In the genomic region with DNA sequence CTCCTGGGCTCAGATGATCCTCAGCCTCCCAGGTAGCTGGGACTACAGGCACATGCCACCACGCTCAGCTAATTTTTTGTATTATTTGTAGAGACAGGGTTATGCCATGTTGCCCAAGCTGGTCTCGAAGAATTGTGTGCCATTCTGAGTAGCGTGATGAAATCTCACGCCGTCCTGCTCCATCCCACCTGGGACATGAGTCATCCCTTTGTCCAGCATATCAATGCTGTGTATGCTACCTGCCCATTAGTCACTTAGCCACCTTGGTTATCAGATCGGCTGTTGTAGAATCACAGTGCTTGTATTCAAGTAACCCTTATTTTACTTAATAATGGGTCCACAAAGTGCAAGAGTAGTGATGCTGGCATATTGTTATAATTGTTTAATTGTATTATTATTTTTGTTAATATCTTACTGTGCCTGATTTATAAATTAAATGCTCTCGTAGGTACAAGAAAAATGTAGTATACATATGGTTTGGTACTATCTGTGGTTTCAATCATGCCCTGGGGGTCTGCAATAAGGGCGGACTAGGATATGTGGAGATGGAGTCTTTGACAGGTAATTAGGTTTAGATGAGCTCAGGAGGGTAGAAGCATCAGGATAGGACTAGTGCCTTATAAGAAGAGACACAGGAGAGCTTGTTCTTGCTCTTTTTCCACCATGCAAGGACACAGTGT, we compare ENCODE assay signal across 28 cellular contexts. TPM values are rescaled to one million over a fixed set of nuclear protein-coding genes. Genes with fewer than 3 reads are reported as not detected.
"Had no signal": no experiment of that assay in that cellular context is flagged by ENCODE, and none has a peak within 500 bp of the region (broad histone marks: within the 10 kb centered on the region; RNA-seq: fewer than 3 reads in every experiment).

No MANE protein-coding gene starts in this region.

- H3K79me2 ChIP-seq: parathyroid adenoma had no signal

- H2AFZ ChIP-seq: parathyroid adenoma had no signal

- H3K4me3 Mint-ChIP-seq: activated CD4-positive, alpha-beta memory T cell treated with anti-CD3 and anti-CD28 coated beads for 36 hours; activated naive CD4-positive, alpha-beta T cell treated with anti-CD3 and anti-CD28 coated beads, Interleukin-2, amount 50 U/mL, for 24 hours; activated T-helper 1 cell treated with anti-CD3 and anti-CD28 coated beads, Interleukin-12 subunit alpha, Interleukin-12 subunit beta, Interleukin-2, Interleukin-4 antibody, amounts not matched to agents 30 ng/mL and 10 ng/mL and 1 ng/mL, durations not matched to agents 14 hours and 24 hours and 36 hours; stimulated activated memory B cell treated with anti-CD40 and anti-IgM and Interleukin-4, amounts not matched to agents 10 μg/mL and 1 μg/mL and 100 μg/mL, for 72 hours had no signal

- DNase-seq: activated CD4-positive, alpha-beta memory T cell treated with anti-CD3 and anti-CD28 coated beads for 36 hours; activated CD4-positive, alpha-beta T cell treated with anti-CD3 and anti-CD28 coated beads for 48 hours; activated gamma-delta T cell; anterior cingulate cortex; body of pancreas; caudate nucleus; effector memory CD4-positive, alpha-beta T cell; esophagus squamous epithelium; head of caudate nucleus; hypothalamus; left cardiac atrium; mesendoderm; mucosa of descending colon; nucleus accumbens; stimulated activated CD4-positive, alpha-beta T cell treated with anti-CD3 and anti-CD28 coated beads, Interleukin-15, amount 100 ng/mL, for 24 hours; transverse colon had no signal

- H3K4me1 Mint-ChIP-seq: activated naive CD4-positive, alpha-beta T cell treated with anti-CD3 and anti-CD28 coated beads, Interleukin-2, amount 50 U/mL, for 24 hours; stimulated activated memory B cell treated with anti-CD40 and anti-IgM and Interleukin-4, amounts not matched to agents 10 μg/mL and 1 μg/mL and 100 μg/mL, for 72 hours had no signal

- H3K27me3 Mint-ChIP-seq: activated naive CD4-positive, alpha-beta T cell treated with anti-CD3 and anti-CD28 coated beads, Interleukin-2, amount 50 U/mL, for 24 hours had no signal

- H3K36me3 ChIP-seq: esophagus squamous epithelium, gastroesophageal sphincter, transverse colon, vagina had no signal

- H3K36me3 Mint-ChIP-seq: activated CD4-positive, alpha-beta memory T cell treated with anti-CD3 and anti-CD28 coated beads for 36 hours; activated naive CD4-positive, alpha-beta T cell treated with anti-CD3 and anti-CD28 coated beads, Interleukin-2, amount 50 U/mL, for 24 hours; stimulated activated memory B cell treated with anti-CD40 and anti-IgM and Interleukin-4, amounts not matched to agents 10 μg/mL and 1 μg/mL and 100 μg/mL, for 72 hours had no signal

- ATAC-seq: body of pancreas; gastroesophageal sphincter; left cardiac atrium; mucosa of descending colon; sciatic nerve; stimulated activated memory B cell treated with anti-CD40 and anti-IgM and Interleukin-4, amounts not matched to agents 10 μg/mL and 1 μg/mL and 100 μg/mL, for 72 hours had no signal

- H3K4me3 ChIP-seq: body of pancreas, esophagus squamous epithelium, gastroesophageal sphincter, mucosa of descending colon, smooth muscle cell, transverse colon, vagina had no signal

- H3K27ac ChIP-seq: body of pancreas, esophagus squamous epithelium, gastroesophageal sphincter, parathyroid adenoma, transverse colon, vagina had no signal

- H3K27me3 ChIP-seq: body of pancreas, transverse colon, vagina had no signal

- H3K4me1 ChIP-seq: body of pancreas, esophagus squamous epithelium, gastroesophageal sphincter, parathyroid adenoma, transverse colon, vagina had no signal

- H3K4me2 ChIP-seq: smooth muscle cell had no signal

- H3K27ac Mint-ChIP-seq: activated CD4-positive, alpha-beta memory T cell treated with anti-CD3 and anti-CD28 coated beads for 36 hours; activated naive CD4-positive, alpha-beta T cell treated with anti-CD3 and anti-CD28 coated beads, Interleukin-2, amount 50 U/mL, for 24 hours; activated T-helper 1 cell treated with anti-CD3 and anti-CD28 coated beads, Interleukin-12 subunit alpha, Interleukin-12 subunit beta, Interleukin-2, Interleukin-4 antibody, amounts not matched to agents 30 ng/mL and 10 ng/mL and 1 ng/mL, durations not matched to agents 14 hours and 24 hours and 36 hours; stimulated activated memory B cell treated with anti-CD40 and anti-IgM and Interleukin-4, amounts not matched to agents 10 μg/mL and 1 μg/mL and 100 μg/mL, for 72 hours had no signal

- H3K9me3 Mint-ChIP-seq: activated CD4-positive, alpha-beta memory T cell treated with anti-CD3 and anti-CD28 coated beads for 36 hours; activated naive CD4-positive, alpha-beta T cell treated with anti-CD3 and anti-CD28 coated beads, Interleukin-2, amount 50 U/mL, for 24 hours; activated T-helper 1 cell treated with anti-CD3 and anti-CD28 coated beads, Interleukin-12 subunit alpha, Interleukin-12 subunit beta, Interleukin-2, Interleukin-4 antibody, amounts not matched to agents 30 ng/mL and 10 ng/mL and 1 ng/mL, durations not matched to agents 14 hours and 24 hours and 36 hours had no signal

- H3K9me3 ChIP-seq: body of pancreas, esophagus squamous epithelium, mucosa of descending colon, transverse colon, vagina had no signal

RNA-seq across cellular contexts. Expression of a gene that starts 26.6 kb away (rescaled TPM):
- total RNA-seq: activated CD4-positive, alpha-beta memory T cell treated with anti-CD3 and anti-CD28 coated beads for 36 hours; activated T-helper 1 cell treated with anti-CD3 and anti-CD28 coated beads, Interleukin-12 subunit alpha, Interleukin-12 subunit beta, Interleukin-2, Interleukin-4 antibody, amounts not matched to agents 30 ng/mL and 10 ng/mL and 1 ng/mL, durations not matched to agents 14 hours and 24 hours and 36 hours; dermis microvascular lymphatic vessel endothelial cell; esophagus squamous epithelium; left cardiac atrium; pulmonary artery endothelial cell; sciatic nerve; smooth muscle cell; T-helper 2 cell treated with Interferon-gamma antibody and Interleukin-4, amounts not matched to agents 100 ng/mL and 5 ng/mL, for 36 hours; temporal lobe; vagina had no signal

RNA-seq across cellular contexts. Expression of a gene that starts 59.3 kb away (rescaled TPM):
- total RNA-seq: activated CD4-positive, alpha-beta memory T cell treated with anti-CD3 and anti-CD28 coated beads for 36 hours; activated T-helper 1 cell treated with anti-CD3 and anti-CD28 coated beads, Interleukin-12 subunit alpha, Interleukin-12 subunit beta, Interleukin-2, Interleukin-4 antibody, amounts not matched to agents 30 ng/mL and 10 ng/mL and 1 ng/mL, durations not matched to agents 14 hours and 24 hours and 36 hours; dermis microvascular lymphatic vessel endothelial cell; left cardiac atrium; pulmonary artery endothelial cell; sciatic nerve; T-helper 2 cell treated with Interferon-gamma antibody and Interleukin-4, amounts not matched to agents 100 ng/mL and 5 ng/mL, for 36 hours; temporal lobe had no signal
